ENCODE assay signal across 16 cellular contexts in the genomic region with DNA sequence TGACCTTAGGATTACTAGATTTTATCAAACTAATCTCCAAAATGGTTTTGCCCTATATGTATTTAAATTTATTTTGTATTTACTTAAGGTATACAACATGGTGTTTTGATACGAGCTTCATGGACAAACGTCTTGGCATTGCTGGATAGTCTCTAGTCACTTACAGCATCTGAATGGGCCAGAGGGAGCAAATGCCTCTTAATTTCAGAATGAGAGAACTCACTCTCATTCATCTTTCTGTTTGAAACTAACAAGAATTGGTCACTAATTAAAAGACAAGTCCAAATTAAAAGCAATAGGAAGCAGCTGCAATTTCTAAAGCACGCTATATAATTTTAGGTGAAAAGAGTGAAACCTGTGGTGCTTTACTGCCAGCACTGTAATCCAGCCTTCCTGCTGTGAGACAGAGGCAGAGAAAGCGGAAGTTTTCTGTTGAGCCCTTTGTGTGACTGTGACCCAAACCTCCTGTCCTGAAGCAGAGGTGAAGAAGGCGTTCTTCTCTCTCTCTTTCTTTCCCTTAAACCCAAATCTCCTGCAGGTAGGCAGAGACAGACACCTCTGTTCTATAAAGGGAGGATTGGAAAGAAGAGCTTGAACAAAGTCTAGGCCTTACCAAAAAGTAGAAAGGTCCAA.
DNase-seq lines count a peak whose midpoint lies in the region; ATAC-seq and TF ChIP-seq lines count a peak whose summit lies in the region.
"Had no signal": no experiment of that assay in that cellular context is flagged by ENCODE, and none has a peak within 500 bp of the region (broad histone marks: within the 10 kb centered on the region; RNA-seq: fewer than 3 reads in every experiment).

No MANE protein-coding gene starts in this region.

- H3K27ac ChIP-seq in OCI-LY7 (ENCODE audit: low read depth, low read length, poor library complexity, severe bottlenecking) = no peak overlapping the region
- H3K27ac ChIP-seq in breast epithelium = no peak overlapping the region
- H3K27ac ChIP-seq: gastrocnemius medialis, vagina had no signal

- no peaks in the 10 kb centered on the region for H4K20me1 ChIP-seq in OCI-LY7 (ENCODE audit: insufficient read depth, low read length)

- no peak overlapping the region for H3K4me2 ChIP-seq in OCI-LY7 (ENCODE audit: low read length)

- TF ChIP-seq POLR2A in breast epithelium (IDR thresholded peaks at IDR 0.05) = no peak

- intact Hi-C loops in OCI-LY7 (cut with micrococcal nuclease; ENCODE audit: unreplicated experiment) = no loop called here
- intact Hi-C loops in activated naive CD4-positive, alpha-beta T cell treated with anti-CD3 and anti-CD28 coated beads for 36 hours (cut with micrococcal nuclease) = no loop called here
- intact Hi-C loops in breast epithelium (cut with DNase I; ENCODE audit: low total_unique reads) = no loop called here

- H3K79me2 ChIP-seq in OCI-LY7 (ENCODE audit: insufficient read depth, low read depth, low read length) = no peaks in the 10 kb centered on the region

- H3K9me3 Mint-ChIP-seq in activated naive CD4-positive, alpha-beta T cell treated with anti-CD3 and anti-CD28 coated beads for 36 hours = peaks cover 4% of the 10 kb centered on the region
- H3K9me3 Mint-ChIP-seq in stimulated activated naive B cell treated with anti-CD40 and anti-IgM and Interleukin-4, amounts not matched to agents 10 μg/mL and 1 μg/mL and 100 μg/mL, for 72 hours = no peaks in the 10 kb centered on the region

- DNase-seq in GM20000 (ENCODE audit: low spot score) = peak; percentile 4
- peak; percentile 5 for DNase-seq in OCI-LY7 (ENCODE audit: low spot score)
- DNase-seq in anterior cingulate cortex (lab: John Stamatoyannopoulos, UW) = no peak
- DNase-seq in activated naive CD4-positive, alpha-beta T cell treated with anti-CD3 and anti-CD28 coated beads for 36 hours = no peak
- no peak for DNase-seq in breast epithelium (ENCODE audit: low spot score in 2 of 2)
- no peak for DNase-seq in stimulated activated naive B cell treated with anti-CD40 and anti-IgM and Interleukin-4, amounts not matched to agents 10 μg/mL and 1 μg/mL and 100 μg/mL, for 72 hours
- DNase-seq: ACHN; activated CD4-positive, alpha-beta T cell treated with anti-CD3 and anti-CD28 coated beads for 48 hours; effector memory CD8-positive, alpha-beta T cell; gastrocnemius medialis; naive thymus-derived CD8-positive, alpha-beta T cell; stimulated activated CD4-positive, alpha-beta T cell treated with anti-CD3 and anti-CD28 coated beads, Interleukin-2, amount 100 ng/mL, for 48 hours had no signal

- H3K9me3 ChIP-seq in OCI-LY7 (ENCODE audit: low read length) = no peaks in the 10 kb centered on the region
- H3K9me3 ChIP-seq in breast epithelium = no peaks in the 10 kb centered on the region
- H3K9me3 ChIP-seq: gastrocnemius medialis, vagina had no signal

- H3K4me3 ChIP-seq in OCI-LY7 (ENCODE audit: low read depth, low read length, poor library complexity, severe bottlenecking) (no peak overlapping the region), breast epithelium (no peak overlapping the region)
- H3K4me3 ChIP-seq: gastrocnemius medialis, vagina had no signal

- H3K9me2 ChIP-seq in OCI-LY7 (ENCODE audit: insufficient read depth, low read length) = no peaks in the 10 kb centered on the region

- H3K4me1 ChIP-seq in OCI-LY7 (ENCODE audit: insufficient read depth, low read length, poor library complexity, severe bottlenecking) = no peaks in the 10 kb centered on the region
- H3K4me1 ChIP-seq in breast epithelium = no peaks in the 10 kb centered on the region
- H3K4me1 ChIP-seq: gastrocnemius medialis, vagina had no signal

- ATAC-seq in GM18502 (IDR thresholded peaks at IDR 0.05; ENCODE audit: poor library complexity, unreplicated experiment) (peak; percentile 56), HG03159 (IDR thresholded peaks at IDR 0.05; ENCODE audit: unreplicated experiment) (peak; percentile 59)
- no peak for ATAC-seq in stimulated activated naive B cell treated with anti-CD40 and anti-IgM and Interleukin-4, amounts not matched to agents 10 μg/mL and 1 μg/mL and 100 μg/mL, for 72 hours (replicated peaks)
- ATAC-seq: effector memory CD8-positive, alpha-beta T cell; gastrocnemius medialis; naive thymus-derived CD8-positive, alpha-beta T cell; stimulated activated effector memory CD8-positive, alpha-beta T cell treated with anti-CD3 and anti-CD28 coated beads, Interleukin-12 subunit alpha, Interleukin-12 subunit beta, amount 100 ng/mL, for 72 hours had no signal

- TF ChIP-seq CTCF in GM20000 (IDR thresholded peaks at IDR 0.05; ENCODE audit: extremely low read depth, missing control alignments) = no peak
- TF ChIP-seq CTCF in OCI-LY7 (conservative IDR thresholded peaks at IDR 0.05; ENCODE audit: low read length) = no peak
- no peak for TF ChIP-seq CTCF in breast epithelium (IDR thresholded peaks at IDR 0.05)

- no peak overlapping the region for H3K4me3 Mint-ChIP-seq in activated naive CD4-positive, alpha-beta T cell treated with anti-CD3 and anti-CD28 coated beads for 36 hours
- H3K4me3 Mint-ChIP-seq in stimulated activated naive B cell treated with anti-CD40 and anti-IgM and Interleukin-4, amounts not matched to agents 10 μg/mL and 1 μg/mL and 100 μg/mL, for 72 hours = no peak overlapping the region
- H3K4me3 Mint-ChIP-seq: effector memory CD8-positive, alpha-beta T cell; naive thymus-derived CD8-positive, alpha-beta T cell; stimulated activated effector memory CD8-positive, alpha-beta T cell treated with anti-CD3 and anti-CD28 coated beads, Interleukin-12 subunit alpha, Interleukin-12 subunit beta, amount 100 ng/mL, for 72 hours had no signal

- POLR2A ChIA-PET in OCI-LY7 (lab: Charles Lee) = no interaction called here

- no peaks in the 10 kb centered on the region for H3K27me3 Mint-ChIP-seq in activated naive CD4-positive, alpha-beta T cell treated with anti-CD3 and anti-CD28 coated beads for 36 hours (ENCODE audit: low read depth)
- no peaks in the 10 kb centered on the region for H3K27me3 Mint-ChIP-seq in stimulated activated naive B cell treated with anti-CD40 and anti-IgM and Interleukin-4, amounts not matched to agents 10 μg/mL and 1 μg/mL and 100 μg/mL, for 72 hours
- H3K27me3 Mint-ChIP-seq: effector memory CD8-positive, alpha-beta T cell; naive thymus-derived CD8-positive, alpha-beta T cell had no signal

- H3K27ac Mint-ChIP-seq in activated naive CD4-positive, alpha-beta T cell treated with anti-CD3 and anti-CD28 coated beads for 36 hours = no peak overlapping the region
- H3K27ac Mint-ChIP-seq in stimulated activated naive B cell treated with anti-CD40 and anti-IgM and Interleukin-4, amounts not matched to agents 10 μg/mL and 1 μg/mL and 100 μg/mL, for 72 hours = no peak overlapping the region
- H3K27ac Mint-ChIP-seq: effector memory CD8-positive, alpha-beta T cell; naive thymus-derived CD8-positive, alpha-beta T cell; stimulated activated effector memory CD8-positive, alpha-beta T cell treated with anti-CD3 and anti-CD28 coated beads, Interleukin-12 subunit alpha, Interleukin-12 subunit beta, amount 100 ng/mL, for 72 hours had no signal

- H3K27me3 ChIP-seq in breast epithelium = no peaks in the 10 kb centered on the region
- H3K27me3 ChIP-seq: gastrocnemius medialis, vagina had no signal

- CTCF ChIA-PET in OCI-LY7 (lab: Charles Lee; ENCODE audit: unreplicated experiment) = no interaction called here
- CTCF ChIA-PET in activated naive CD4-positive, alpha-beta T cell treated with anti-CD3 and anti-CD28 coated beads for 36 hours (lab: Charles Lee) = no interaction called here

- H3K36me3 ChIP-seq in OCI-LY7 (ENCODE audit: insufficient read depth, low read length) (no peaks in the 10 kb centered on the region), breast epithelium (no peaks in the 10 kb centered on the region)
- H3K36me3 ChIP-seq: gastrocnemius medialis, vagina had no signal

- H3K4me1 Mint-ChIP-seq in activated naive CD4-positive, alpha-beta T cell treated with anti-CD3 and anti-CD28 coated beads for 36 hours (ENCODE audit: low read depth) = no peaks in the 10 kb centered on the region
- no peaks in the 10 kb centered on the region for H3K4me1 Mint-ChIP-seq in stimulated activated naive B cell treated with anti-CD40 and anti-IgM and Interleukin-4, amounts not matched to agents 10 μg/mL and 1 μg/mL and 100 μg/mL, for 72 hours
- H3K4me1 Mint-ChIP-seq: naive thymus-derived CD8-positive, alpha-beta T cell; stimulated activated effector memory CD8-positive, alpha-beta T cell treated with anti-CD3 and anti-CD28 coated beads, Interleukin-12 subunit alpha, Interleukin-12 subunit beta, amount 100 ng/mL, for 72 hours had no signal

- no TSS peak for BruUV-seq in OCI-LY7 (replicated peaks; lab: Mats Ljungman, UMichigan)

- H3K36me3 Mint-ChIP-seq in activated naive CD4-positive, alpha-beta T cell treated with anti-CD3 and anti-CD28 coated beads for 36 hours (ENCODE audit: low read depth) = no peaks in the 10 kb centered on the region
- H3K36me3 Mint-ChIP-seq in stimulated activated naive B cell treated with anti-CD40 and anti-IgM and Interleukin-4, amounts not matched to agents 10 μg/mL and 1 μg/mL and 100 μg/mL, for 72 hours = no peaks in the 10 kb centered on the region
- H3K36me3 Mint-ChIP-seq: naive thymus-derived CD8-positive, alpha-beta T cell; stimulated activated effector memory CD8-positive, alpha-beta T cell treated with anti-CD3 and anti-CD28 coated beads, Interleukin-12 subunit alpha, Interleukin-12 subunit beta, amount 100 ng/mL, for 72 hours had no signal

- H2AFZ ChIP-seq in OCI-LY7 (ENCODE audit: low read length) = no peak overlapping the region

Comparison
In these comparisons a context has a peak if more than half of its experiments do, and no peak if none do; other contexts are left out.
1. ATAC-seq: peak in GM18502 (single experiment) and HG03159 (single experiment); none in stimulated activated naive B cell treated with anti-CD40 and anti-IgM and Interleukin-4, amounts not matched to agents 10 μg/mL and 1 μg/mL and 100 μg/mL, for 72 hours (0 of 2).
2. DNase-seq: peak in GM20000 (single experiment) and OCI-LY7 (single experiment); none in anterior cingulate cortex (0 of 58), activated naive CD4-positive, alpha-beta T cell treated with anti-CD3 and anti-CD28 coated beads for 36 hours (single experiment), breast epithelium (0 of 2) and stimulated activated naive B cell treated with anti-CD40 and anti-IgM and Interleukin-4, amounts not matched to agents 10 μg/mL and 1 μg/mL and 100 μg/mL, for 72 hours (single experiment).